ENCODE assay signal across 1 cellular context in genomic region chr1:143913705-143914104, GRCh38. TPM values are rescaled to one million over a fixed set of nuclear protein-coding genes. Genes with fewer than 3 reads are reported as not detected.
"Had no signal": no experiment of that assay in that cellular context is flagged by ENCODE, and none has a peak within 500 bp of the region (broad histone marks: within the 10 kb centered on the region; RNA-seq: fewer than 3 reads in every experiment).

No MANE protein-coding gene starts in this region.

RNA-seq across cellular contexts. Expression of gene FAM72C, which starts 58.1 kb away (rescaled TPM):
- total RNA-seq: HT-29 had no signal
